In the genomic region with DNA sequence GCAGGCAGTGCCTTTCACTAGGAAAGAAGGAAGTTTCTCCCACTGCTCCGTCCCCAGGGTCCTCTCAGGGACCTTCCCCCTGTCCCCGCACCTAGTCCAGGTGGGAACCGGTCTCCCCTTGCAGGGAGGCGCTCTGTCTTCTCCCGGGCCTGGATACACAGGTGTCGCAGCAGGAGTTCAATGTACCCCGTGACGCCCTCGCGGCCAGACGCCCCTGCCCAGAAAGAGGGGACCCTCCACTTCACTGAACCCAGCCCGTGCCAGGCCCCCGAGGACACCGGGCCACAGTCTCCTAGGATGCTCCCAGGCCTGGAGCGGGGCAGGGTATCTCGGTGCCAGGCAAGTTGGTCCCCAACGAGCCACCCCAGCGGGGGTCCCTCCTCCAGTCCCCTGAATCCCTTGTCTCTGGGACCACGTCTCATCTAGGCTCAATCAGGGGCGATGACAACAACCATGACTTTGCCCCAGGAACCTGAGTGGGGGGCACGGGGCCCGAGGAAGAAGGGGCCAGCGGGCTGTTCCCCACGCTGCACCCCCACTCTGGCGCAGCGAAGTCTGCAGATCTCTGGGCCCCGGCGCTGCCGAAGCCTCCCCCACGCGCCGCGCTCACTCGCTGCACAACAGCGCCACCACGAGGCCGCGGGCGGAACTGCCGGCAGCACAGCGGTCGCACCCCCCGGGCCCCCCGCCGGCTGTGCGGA, we compare ENCODE assay signal across 8 cellular contexts.
DNase-seq lines count a peak whose midpoint lies in the region; ATAC-seq, FAIRE-seq and TF ChIP-seq lines count a peak whose summit lies in the region.

No MANE protein-coding gene starts in this region.

- H3K4me3 ChIP-seq in OCI-LY7 (ENCODE audit: low read depth, low read length, poor library complexity, severe bottlenecking) (no peak overlapping the region), pancreas (peak overlapping the region in 2 of 4 donors; percentile 18), tibial nerve (peak overlapping the region in 1 of 4 donors; percentile 3)

- H3K79me2 ChIP-seq in OCI-LY7 (ENCODE audit: insufficient read depth, low read depth, low read length) = no peaks in the 10 kb centered on the region

- ATAC-seq in pancreas = peak; percentile 78 to 90 (median 86)

- WGBS in pancreas, 2 donors = 6 to 7% methylated on average over 44 to 46 of the region's 46 CpGs
- 5 to 15% methylated on average over 20 to 23 of the region's 46 CpGs for WGBS in tibial nerve, 2 donors

- no peak overlapping the region for H3K27ac Mint-ChIP-seq in activated T-helper 2 cell treated with anti-CD3 and anti-CD28 coated beads, Interferon-gamma antibody, Interleukin-2, Interleukin-4, amounts not matched to agents 10 μg/mL and 5 μg/mL and 100 μg/mL, durations not matched to agents 14 hours and 24 hours and 36 hours

- peak overlapping the region; percentile 11; the same call in 1 of the 2 replicates for H3K4me2 ChIP-seq in OCI-LY7 (ENCODE audit: low read length)

- H3K9me2 ChIP-seq in OCI-LY7 (ENCODE audit: insufficient read depth, low read length) = no peaks in the 10 kb centered on the region

- CTCF ChIA-PET in OCI-LY7 (lab: Charles Lee; ENCODE audit: unreplicated experiment) = interaction anchor here (0.6 kb wide), 1 partner anchor 1288 kb away, joined by 3 read pairs; no protein-coding TSS in a partner anchor

- no peaks in the 10 kb centered on the region for H3K9me3 ChIP-seq in OCI-LY7 (ENCODE audit: low read length)
- no peaks in the 10 kb centered on the region for H3K9me3 ChIP-seq in pancreas
- no peaks in the 10 kb centered on the region for H3K9me3 ChIP-seq in tibial nerve

- no peak overlapping the region for H2AFZ ChIP-seq in OCI-LY7 (ENCODE audit: low read length)

- H3K36me3 Mint-ChIP-seq in activated T-helper 2 cell treated with anti-CD3 and anti-CD28 coated beads, Interferon-gamma antibody, Interleukin-2, Interleukin-4, amounts not matched to agents 10 μg/mL and 5 μg/mL and 100 μg/mL, durations not matched to agents 14 hours and 24 hours and 36 hours (ENCODE audit: low read depth) = no peaks in the 10 kb centered on the region

- no peak overlapping the region for H3K4me3 Mint-ChIP-seq in activated T-helper 2 cell treated with anti-CD3 and anti-CD28 coated beads, Interferon-gamma antibody, Interleukin-2, Interleukin-4, amounts not matched to agents 10 μg/mL and 5 μg/mL and 100 μg/mL, durations not matched to agents 14 hours and 24 hours and 36 hours (ENCODE audit: low read depth)

- H3K27ac ChIP-seq in OCI-LY7 (ENCODE audit: low read depth, low read length, poor library complexity, severe bottlenecking) = no peak overlapping the region
- H3K27ac ChIP-seq in pancreas = no peak overlapping the region
- H3K27ac ChIP-seq in tibial nerve = no peak overlapping the region

- peak in 1 of 2 donors; percentile 14 for TF ChIP-seq EP300 in tibial nerve (IDR thresholded peaks at IDR 0.05)

- TF ChIP-seq CTCF in OCI-LY7 (conservative IDR thresholded peaks at IDR 0.05; ENCODE audit: low read length) = peak; percentile 95
- TF ChIP-seq CTCF in pancreas (IDR thresholded peaks at IDR 0.05) = peak; percentile 99
- TF ChIP-seq CTCF in tibial nerve (IDR thresholded peaks at IDR 0.05) = peak; percentile 87 to 98 (median 92)

- H3K4me1 ChIP-seq in OCI-LY7 (ENCODE audit: insufficient read depth, low read length, poor library complexity, severe bottlenecking) (no peaks in the 10 kb centered on the region), pancreas (peaks cover 5 to 9% (median 6%) of the 10 kb centered on the region in 3 donors), tibial nerve (peaks cover 0 to 19% (median 11%) of the 10 kb centered on the region in 4 donors)

- H4K20me1 ChIP-seq in OCI-LY7 (ENCODE audit: insufficient read depth, low read length) = no peaks in the 10 kb centered on the region

- no TSS peak for BruUV-seq in OCI-LY7 (replicated peaks; lab: Mats Ljungman, UMichigan)

- peaks cover 14% of the 10 kb centered on the region for H3K27me3 Mint-ChIP-seq in activated T-helper 2 cell treated with anti-CD3 and anti-CD28 coated beads, Interferon-gamma antibody, Interleukin-2, Interleukin-4, amounts not matched to agents 10 μg/mL and 5 μg/mL and 100 μg/mL, durations not matched to agents 14 hours and 24 hours and 36 hours (ENCODE audit: low read depth)

- peaks cover 0 to 9% (median 1%) of the 10 kb centered on the region in 4 donors for H3K27me3 ChIP-seq in pancreas
- peaks cover 0 to 96% of the 10 kb centered on the region in 2 donors for H3K27me3 ChIP-seq in tibial nerve

- no peaks in the 10 kb centered on the region for H3K4me1 Mint-ChIP-seq in activated T-helper 2 cell treated with anti-CD3 and anti-CD28 coated beads, Interferon-gamma antibody, Interleukin-2, Interleukin-4, amounts not matched to agents 10 μg/mL and 5 μg/mL and 100 μg/mL, durations not matched to agents 14 hours and 24 hours and 36 hours (ENCODE audit: low read depth)

- H3K9me3 Mint-ChIP-seq in activated T-helper 2 cell treated with anti-CD3 and anti-CD28 coated beads, Interferon-gamma antibody, Interleukin-2, Interleukin-4, amounts not matched to agents 10 μg/mL and 5 μg/mL and 100 μg/mL, durations not matched to agents 14 hours and 24 hours and 36 hours = no peaks in the 10 kb centered on the region

- no peak for FAIRE-seq in pancreas (lab: Jason Lieb, UNC)

- intact Hi-C loops in OCI-LY7 (cut with micrococcal nuclease; ENCODE audit: unreplicated experiment) = loop anchor here (2.0 to 10.0 kb wide), 3 partner anchors 179 to 536 kb away; no protein-coding TSS in a partner anchor
- intact Hi-C loops in activated T-helper 2 cell treated with anti-CD3 and anti-CD28 coated beads, Interferon-gamma antibody, Interleukin-2, Interleukin-4, amounts not matched to agents 10 μg/mL and 5 μg/mL and 100 μg/mL, durations not matched to agents 14 hours and 24 hours and 36 hours (cut with micrococcal nuclease) = loop anchor here (5.0 to 10.0 kb wide), 3 partner anchors 179 to 551 kb away; a partner anchor contains a TSS
- intact Hi-C loops in pancreas (cut with DNase I) = loop anchor here in 2 of 3 donors (5.0 to 10.0 kb wide), 2 partner anchors 316 to 319 kb away; no protein-coding TSS in a partner anchor

- H3K36me3 ChIP-seq in OCI-LY7 (ENCODE audit: insufficient read depth, low read length) (no peaks in the 10 kb centered on the region), pancreas (no peaks in the 10 kb centered on the region), tibial nerve (no peaks in the 10 kb centered on the region)

- POLR2A ChIA-PET in OCI-LY7 (lab: Charles Lee) = no interaction called here

- TF ChIP-seq POLR2A in tibial nerve (IDR thresholded peaks at IDR 0.05) = no peak

- DNase-seq in NCI-H2196 (lab: John Stamatoyannopoulos, UW; ENCODE audit: unreplicated experiment) (peak; percentile 49), NCI-H2196 treated with DMSO at 0.1 percent for 48 hours (lab: John Stamatoyannopoulos, UW; ENCODE audit: unreplicated experiment) (no peak), OCI-LY7 (ENCODE audit: low spot score) (peak; percentile 39), germinal center (ENCODE audit: low spot score) (peak; percentile 81), pancreas (peak; percentile 31 to 94 (median 67)), tibial nerve (ENCODE audit: low spot score in 2 of 2) (peak in 1 of 2 donors; percentile 38), OCI-M2 (lab: John Stamatoyannopoulos, UW; ENCODE audit: unreplicated experiment) (no peak)
- DNase-seq in activated T-helper 2 cell treated with anti-CD3 and anti-CD28 coated beads, Interferon-gamma antibody, Interleukin-2, Interleukin-4, amounts not matched to agents 10 μg/mL and 5 μg/mL and 100 μg/mL, durations not matched to agents 14 hours and 24 hours and 36 hours (ENCODE audit: low spot score) = peak; percentile 55

Comparison
In these comparisons a context has a peak if more than half of its experiments do, and no peak if none do; other contexts are left out.
1. DNase-seq: peak in NCI-H2196 (single experiment), OCI-LY7 (single experiment), activated T-helper 2 cell treated with anti-CD3 and anti-CD28 coated beads, Interferon-gamma antibody, Interleukin-2, Interleukin-4, amounts not matched to agents 10 μg/mL and 5 μg/mL and 100 μg/mL, durations not matched to agents 14 hours and 24 hours and 36 hours (single experiment), germinal center (single experiment) and pancreas (6 of 6); none in NCI-H2196 treated with DMSO at 0.1 percent for 48 hours (single experiment) and OCI-M2 (single experiment).
2. Peak in every context shown above with its lines, with median percentiles within 50 percentile points of each other: CTCF ChIP-seq.